In the genomic region with DNA sequence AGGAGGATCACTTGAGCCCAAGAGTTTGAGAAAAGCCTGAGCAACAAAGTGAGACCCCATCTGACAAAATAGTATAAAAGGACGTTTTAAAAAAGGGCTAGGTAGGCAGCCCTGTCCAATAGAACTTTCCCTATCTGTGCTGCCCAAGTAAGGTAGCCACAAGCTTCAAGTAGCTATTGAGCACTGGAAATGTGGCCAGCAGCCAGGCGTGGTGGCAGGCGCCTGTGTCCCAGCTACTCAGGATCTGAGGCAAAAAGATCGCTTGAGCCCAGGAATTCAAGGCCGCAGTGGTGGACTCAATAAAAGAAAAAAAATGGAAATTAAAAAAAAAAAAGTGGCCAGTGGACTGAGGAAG, we compare ENCODE assay signal across 8 cellular contexts. TPM values are rescaled to one million over a fixed set of nuclear protein-coding genes. Genes with fewer than 3 reads are reported as not detected.
DNase-seq lines count a peak whose midpoint lies in the region; ATAC-seq and TF ChIP-seq lines count a peak whose summit lies in the region.

No MANE protein-coding gene starts in this region.

- no peak overlapping the region for H3K9ac ChIP-seq in mammary epithelial cell (ENCODE audit: insufficient read depth, low read length)

- no peaks in the 10 kb centered on the region for H4K20me1 ChIP-seq in mammary epithelial cell (ENCODE audit: insufficient read depth, low read length)

- dilution Hi-C loops in mammary epithelial cell (cut with HindIII; ENCODE audit: low sequenced_read_pairs): no loop called here

- H3K36me3 Mint-ChIP-seq in MCF 10A (ENCODE audit: insufficient read depth, unreplicated experiment): peaks cover 19% of the 10 kb centered on the region

- H3K9me3 Mint-ChIP-seq in MCF 10A (ENCODE audit: unreplicated experiment): no peaks in the 10 kb centered on the region

- H3K4me3 ChIP-seq in mammary epithelial cell (replicated peaks in 1 of 3; ENCODE audit: insufficient read depth in 1 of 3, low read depth in 2 of 3, low read length in 3 of 3) (no peak overlapping the region), WI38 (ENCODE audit: low read depth, low read length) (peak overlapping the region; percentile 79; the same call in 1 of the 2 replicates), upper lobe of left lung (peak overlapping the region in 1 of 4 donors; percentile 52)
- H3K4me3 ChIP-seq in effector memory CD4-positive, alpha-beta T cell (ENCODE audit: insufficient read depth, low read depth, low read length, poor library complexity, severe bottlenecking): no peak overlapping the region

- WGBS in mammary epithelial cell (ENCODE audit: low coverage, missing lambda C conversion rate): 60% methylated on average over 5 of the region's 5 CpGs
- 72 to 80% methylated on average over 5 of the region's 5 CpGs for WGBS in upper lobe of left lung, 2 donors

- TF ChIP-seq POLR2A in upper lobe of left lung (IDR thresholded peaks at IDR 0.05): no peak

- ATAC-seq in upper lobe of left lung (ENCODE audit: low FRiP score in 2 of 2) (peak in 1 of 2 donors; percentile 54), HG03571 (IDR thresholded peaks at IDR 0.05; ENCODE audit: unreplicated experiment) (no peak)

- H3K4me1 ChIP-seq in mammary epithelial cell (ENCODE audit: insufficient read depth, low read length) (peaks cover 22% of the 10 kb centered on the region), upper lobe of left lung (peaks cover 13 to 41% (median 22%) of the 10 kb centered on the region in 4 donors)
- peaks cover 16% of the 10 kb centered on the region for H3K4me1 ChIP-seq in effector memory CD4-positive, alpha-beta T cell (ENCODE audit: control insufficient read depth, insufficient read depth, low read length, poor library complexity, severe bottlenecking)

- intact Hi-C loops in MCF 10A (cut with micrococcal nuclease): no loop called here
- intact Hi-C loops in mammary epithelial cell (cut with micrococcal nuclease): no loop called here

- H3K27ac ChIP-seq in mammary epithelial cell (ENCODE audit: insufficient read depth, low read depth, low read length) (no peak overlapping the region), layer of hippocampus (ENCODE audit: low read depth, low read length) (peak overlapping the region; percentile 89), upper lobe of left lung (peak overlapping the region in 3 of 4 donors; percentile 50 to 88 (median 84))
- no peak overlapping the region for H3K27ac ChIP-seq in effector memory CD4-positive, alpha-beta T cell (ENCODE audit: insufficient read depth, low read length, poor library complexity, severe bottlenecking)

- H3K4me3 Mint-ChIP-seq in MCF 10A (ENCODE audit: unreplicated experiment): peak overlapping the region; percentile 90

- no peak for TF ChIP-seq EP300 in upper lobe of left lung (IDR thresholded peaks at IDR 0.05)

- in situ Hi-C loops in mammary epithelial cell (cut with MboI; ENCODE audit: low sequenced_read_pairs in 2 of 2): no loop called here

- DNase-seq in MCF 10A (ENCODE audit: unreplicated experiment) (no peak), mammary epithelial cell (no peak), upper lobe of left lung (peak; percentile 72 to 88), NCI-H1694 (lab: John Stamatoyannopoulos, UW) (no peak)
- no peak for DNase-seq in effector memory CD4-positive, alpha-beta T cell

- H3K79me2 ChIP-seq in mammary epithelial cell (ENCODE audit: insufficient read depth, low read length): peaks cover 43% of the 10 kb centered on the region

- H3K4me1 Mint-ChIP-seq in MCF 10A (ENCODE audit: insufficient read depth, unreplicated experiment): peaks cover 17% of the 10 kb centered on the region

- BruUV-seq in MCF 10A (replicated peaks; lab: Mats Ljungman, UMichigan): no TSS peak
- no TSS peak for BruUV-seq in mammary epithelial cell (replicated peaks; lab: Mats Ljungman, UMichigan)

- no peaks in the 10 kb centered on the region for H3K9me3 ChIP-seq in mammary epithelial cell (replicated peaks; ENCODE audit: insufficient read depth, low read length)
- no peaks in the 10 kb centered on the region for H3K9me3 ChIP-seq in upper lobe of left lung
- H3K9me3 ChIP-seq in effector memory CD4-positive, alpha-beta T cell (ENCODE audit: control insufficient read depth, low read length): no peaks in the 10 kb centered on the region

- no peak overlapping the region for H3K4me2 ChIP-seq in mammary epithelial cell (ENCODE audit: insufficient read depth, low read depth, low read length)

- H2AFZ ChIP-seq in mammary epithelial cell (ENCODE audit: low read depth, low read length): no peak overlapping the region

- H3K36me3 ChIP-seq in mammary epithelial cell (ENCODE audit: insufficient read depth, low read length): peaks cover 3% of the 10 kb centered on the region
- H3K36me3 ChIP-seq in upper lobe of left lung: no peaks in the 10 kb centered on the region
- no peaks in the 10 kb centered on the region for H3K36me3 ChIP-seq in effector memory CD4-positive, alpha-beta T cell (ENCODE audit: control insufficient read depth, insufficient read depth, low read length)

- POLR2A ChIA-PET in MCF 10A (lab: Yijun Ruan, JAX): interaction anchor here (0.6 to 6.3 kb wide), 10 partner anchors 12 to 800 kb away, joined by 3 to 138 read pairs (median 4); partner anchors contain the start of genes NOB1 and WWP2

- H3K27me3 Mint-ChIP-seq in MCF 10A (ENCODE audit: insufficient read depth, unreplicated experiment): no peaks in the 10 kb centered on the region

- CTCF ChIA-PET in MCF 10A (lab: Yijun Ruan, JAX) (interaction anchor here (0.7 to 10.4 kb wide), 3 partner anchors 11 to 532 kb away, joined by 4 to 87 read pairs (median 5); partner anchors contain the start of gene NOB1), mammary epithelial cell (lab: Charles Lee; ENCODE audit: low non-redundant PET) (no interaction called here)

- no peak for TF ChIP-seq CTCF in MCF 10A (IDR thresholded peaks at IDR 0.05; ENCODE audit: unreplicated experiment)
- no peak for TF ChIP-seq CTCF in mammary epithelial cell (conservative IDR thresholded peaks at IDR 0.05 in 1 of 2, IDR thresholded peaks at IDR 0.05 in 1 of 2; ENCODE audit: extremely low read depth in 1 of 2, insufficient read depth in 1 of 2, low read depth in 1 of 2, low read length in 2 of 2)
- no peak for TF ChIP-seq CTCF in WI38 (IDR thresholded peaks at IDR 0.05; ENCODE audit: low read depth, low read length)
- TF ChIP-seq CTCF in upper lobe of left lung (IDR thresholded peaks at IDR 0.05): no peak

- H3K27me3 ChIP-seq in mammary epithelial cell (ENCODE audit: insufficient read depth, low read length) (no peaks in the 10 kb centered on the region), layer of hippocampus (ENCODE audit: control insufficient read depth, insufficient read depth, low read length) (no peaks in the 10 kb centered on the region), upper lobe of left lung (no peaks in the 10 kb centered on the region)
- no peaks in the 10 kb centered on the region for H3K27me3 ChIP-seq in effector memory CD4-positive, alpha-beta T cell (replicated peaks; ENCODE audit: control insufficient read depth, insufficient read depth, low read length, poor library complexity, severe bottlenecking)

- peak overlapping the region; percentile 93 for H3K27ac Mint-ChIP-seq in MCF 10A (ENCODE audit: low read depth, unreplicated experiment)

RNA-seq across cellular contexts. Expression of gene NQO1, which starts 1.5 kb away (rescaled TPM):
- total RNA-seq in MCF 10A (2022) (82.7 and 140 TPM in 2 replicates), mammary epithelial cell (100 to 1,000 TPM; 241 to 421 TPM), upper lobe of left lung (10 to 100 TPM; 13.6 to 73.0 (median 48.6) TPM)
- polyA plus RNA-seq in mammary epithelial cell: 446 TPM
- polyA minus RNA-seq in mammary epithelial cell: 221 TPM

RNA-seq across cellular contexts. Expression of gene NOB1, which starts 26.8 kb away (rescaled TPM):
- total RNA-seq in MCF 10A (2022) (73.3 and 110 TPM in 2 replicates), mammary epithelial cell (10 to 100 TPM; 30.7 to 72.3 TPM), upper lobe of left lung (10 to 100 TPM; 24.1 to 38.2 (median 34.3) TPM)
- polyA plus RNA-seq in mammary epithelial cell: 90.4 TPM
- polyA minus RNA-seq in mammary epithelial cell: 83.8 TPM

RNA-seq across cellular contexts. Expression of gene WWP2, which starts 34.2 kb away (rescaled TPM):
- total RNA-seq in MCF 10A (2022): 29.3 and 30.4 TPM in 2 replicates
- total RNA-seq in mammary epithelial cell: 10 to 100 TPM; 30.3 to 32.8 TPM
- polyA plus RNA-seq in mammary epithelial cell: 13.3 TPM
- 41.5 TPM for polyA minus RNA-seq in mammary epithelial cell
- total RNA-seq in upper lobe of left lung: 100 to 1,000 TPM in 2 of 6 donors, 10 to 100 TPM in 4; 59.5 to 125 (median 82.3) TPM

Comparison
In these comparisons a context has a peak if more than half of its experiments do, and no peak if none do; other contexts are left out.
1. DNase-seq: peak in upper lobe of left lung (2 of 2); none in MCF 10A (single experiment), mammary epithelial cell (single experiment), effector memory CD4-positive, alpha-beta T cell (0 of 3) and NCI-H1694 (single experiment).
2. H3K27ac ChIP-seq: peak in layer of hippocampus (single experiment) and upper lobe of left lung (3 of 4); none in mammary epithelial cell (single experiment) and effector memory CD4-positive, alpha-beta T cell (single experiment).